ENCODE assay signal across 13 cellular contexts in genomic region chr2:144496660-144497598, GRCh38. TPM values are rescaled to one million over a fixed set of nuclear protein-coding genes. Genes with fewer than 3 reads are reported as not detected.
DNase-seq lines count a peak whose midpoint lies in the region; ATAC-seq and TF ChIP-seq lines count a peak whose summit lies in the region.
"Had no signal": no experiment of that assay in that cellular context is flagged by ENCODE, and none has a peak within 500 bp of the region (broad histone marks: within the 10 kb centered on the region; RNA-seq: fewer than 3 reads in every experiment).

No MANE protein-coding gene starts in this region.

- intact Hi-C loops in left cardiac atrium (cut with DNase I) (no loop called here), psoas muscle (cut with DNase I) (no loop called here), lower leg skin (cut with DNase I; ENCODE audit: low total_unique reads) (no loop called here)

- TF ChIP-seq CTCF in psoas muscle (IDR thresholded peaks at IDR 0.05) (no peak), lower leg skin (IDR thresholded peaks at IDR 0.05) (no peak)

- WGBS in psoas muscle, 3 donors: 76 to 85% (median 77%) methylated on average over 9 of the region's 9 CpGs
- WGBS in lower leg skin, 2 donors: 71 to 75% methylated on average over 9 of the region's 9 CpGs

- DNase-seq in SK-N-DZ (ENCODE audit: low spot score) (peak; percentile 52), left cardiac atrium (no peak), psoas muscle (no peak), lower leg skin (ENCODE audit: low spot score in 2 of 2) (no peak), AG20443 (ENCODE audit: low spot score) (no peak), cortex of kidney (lab: John Stamatoyannopoulos, UW) (no peak)
- DNase-seq in activated T-cell treated with anti-CD3 and anti-CD28 coated beads, Interleukin-2, amount 50 U/mL, for 4 hours: no peak
- DNase-seq: activated CD4-positive, alpha-beta T cell treated with anti-CD3 and anti-CD28 coated beads, Interleukin-2, amount 50 U/mL, for 48 hours; NCI-H2171 treated with DMSO at 0.1 percent for 48 hours; PC-3 had no signal

- H3K9me3 ChIP-seq in psoas muscle: no peaks in the 10 kb centered on the region
- H3K9me3 ChIP-seq: HAP-1 had no signal

- ATAC-seq in left cardiac atrium (peak; percentile 17), psoas muscle (peak in 1 of 4 donors; percentile 43)
- no peak for ATAC-seq in activated T-cell treated with anti-CD3 and anti-CD28 coated beads, Interleukin-2, amount 50 U/mL, for 4 hours
- ATAC-seq: PC-3 had no signal

- H2AFZ ChIP-seq in ACC112 (ENCODE audit: low read length, unreplicated experiment): no peak overlapping the region

- H3K27ac ChIP-seq in ACC112 (ENCODE audit: low read depth, low read length) (peak overlapping the region; percentile 52; the same call in 1 of the 2 replicates), psoas muscle (peak overlapping the region; percentile 6)

- H3K27me3 ChIP-seq in ACC112 (ENCODE audit: insufficient read depth, low read length) (no peaks in the 10 kb centered on the region), psoas muscle (ENCODE audit: insufficient read depth in 3 of 3, low read length in 2 of 3) (no peaks in the 10 kb centered on the region)

- peaks cover 29% of the 10 kb centered on the region for H3K4me1 Mint-ChIP-seq in activated T-cell treated with anti-CD3 and anti-CD28 coated beads, Interleukin-2, amount 50 U/mL, for 4 hours (ENCODE audit: low read depth)

- H3K4me3 Mint-ChIP-seq in activated T-cell treated with anti-CD3 and anti-CD28 coated beads, Interleukin-2, amount 50 U/mL, for 4 hours: no peak overlapping the region
- H3K4me3 Mint-ChIP-seq: T-helper 1 cell treated with Interleukin-12 subunit alpha and Interleukin-12 subunit beta and Interleukin-4 antibody, amounts not matched to agents 30 μg/mL and 1 μg/mL, for 36 hours had no signal

- no peaks in the 10 kb centered on the region for H3K27me3 Mint-ChIP-seq in activated T-cell treated with anti-CD3 and anti-CD28 coated beads, Interleukin-2, amount 50 U/mL, for 4 hours (ENCODE audit: low read depth)

- H3K4me1 ChIP-seq in ACC112 (ENCODE audit: control insufficient read depth, insufficient read depth, low read length, unreplicated experiment): peaks cover 36% of the 10 kb centered on the region
- H3K4me1 ChIP-seq in psoas muscle: peaks cover 24% of the 10 kb centered on the region
- H3K4me1 ChIP-seq: HAP-1 had no signal

- H3K36me3 Mint-ChIP-seq in activated T-cell treated with anti-CD3 and anti-CD28 coated beads, Interleukin-2, amount 50 U/mL, for 4 hours (ENCODE audit: insufficient read depth): peaks cover 2% of the 10 kb centered on the region

- no peaks in the 10 kb centered on the region for H3K9me3 Mint-ChIP-seq in activated T-cell treated with anti-CD3 and anti-CD28 coated beads, Interleukin-2, amount 50 U/mL, for 4 hours
- H3K9me3 Mint-ChIP-seq: T-helper 1 cell treated with Interleukin-12 subunit alpha and Interleukin-12 subunit beta and Interleukin-4 antibody, amounts not matched to agents 30 μg/mL and 1 μg/mL, for 36 hours had no signal

- H3K79me2 ChIP-seq in ACC112 (ENCODE audit: control insufficient read depth, insufficient read depth, low read length, unreplicated experiment): peaks cover 88% of the 10 kb centered on the region

- peak overlapping the region; percentile 36; the same call in 1 of the 2 replicates for H3K4me3 ChIP-seq in ACC112 (ENCODE audit: low read depth, low read length)
- H3K4me3 ChIP-seq in psoas muscle: no peak overlapping the region
- H3K4me3 ChIP-seq in lower leg skin (ENCODE audit: low read depth, poor library complexity, severe bottlenecking): no peak overlapping the region
- H3K4me3 ChIP-seq: HAP-1 had no signal

- H3K36me3 ChIP-seq in ACC112 (ENCODE audit: insufficient read depth, low read length): peaks cover 7% of the 10 kb centered on the region; the same call in 1 of the 2 replicates
- no peaks in the 10 kb centered on the region for H3K36me3 ChIP-seq in psoas muscle (ENCODE audit: insufficient read depth in 1 of 2, low read depth in 1 of 2)

- TF ChIP-seq POLR2A in lower leg skin (IDR thresholded peaks at IDR 0.05): no peak

RNA-seq across cellular contexts. Expression of gene ZEB2, which starts 23.0 kb away (rescaled TPM):
- 5.3 and 7.2 TPM in 2 replicates for polyA plus RNA-seq in SK-N-DZ (2014; cell fraction: cytosol; rRNA removed)
- polyA plus RNA-seq in SK-N-DZ (2014; cell fraction: nucleus; rRNA removed): 3.6 and 4.5 TPM in 2 replicates
- total RNA-seq in left cardiac atrium: 100 to 1,000 TPM; 118 to 131 TPM
- total RNA-seq in psoas muscle: 10 to 100 TPM; 23.3 to 48.7 (median 37.9) TPM
- polyA plus RNA-seq in psoas muscle: 10 to 100 TPM; 11.6 to 18.1 (median 11.7) TPM
- 10 to 100 TPM; 13.8 to 38.8 (median 30.3) TPM for total RNA-seq in lower leg skin
- total RNA-seq in activated T-cell treated with anti-CD3 and anti-CD28 coated beads, Interleukin-2, amount 50 U/mL, for 4 hours: 10 to 100 TPM; 14.4 to 35.9 (median 25.1) TPM

Comparison
In these comparisons a context has a peak if more than half of its experiments do, and no peak if none do; other contexts are left out.
1. ATAC-seq: peak in left cardiac atrium (2 of 2); none in activated T-cell treated with anti-CD3 and anti-CD28 coated beads, Interleukin-2, amount 50 U/mL, for 4 hours (0 of 2).